In the genomic region with DNA sequence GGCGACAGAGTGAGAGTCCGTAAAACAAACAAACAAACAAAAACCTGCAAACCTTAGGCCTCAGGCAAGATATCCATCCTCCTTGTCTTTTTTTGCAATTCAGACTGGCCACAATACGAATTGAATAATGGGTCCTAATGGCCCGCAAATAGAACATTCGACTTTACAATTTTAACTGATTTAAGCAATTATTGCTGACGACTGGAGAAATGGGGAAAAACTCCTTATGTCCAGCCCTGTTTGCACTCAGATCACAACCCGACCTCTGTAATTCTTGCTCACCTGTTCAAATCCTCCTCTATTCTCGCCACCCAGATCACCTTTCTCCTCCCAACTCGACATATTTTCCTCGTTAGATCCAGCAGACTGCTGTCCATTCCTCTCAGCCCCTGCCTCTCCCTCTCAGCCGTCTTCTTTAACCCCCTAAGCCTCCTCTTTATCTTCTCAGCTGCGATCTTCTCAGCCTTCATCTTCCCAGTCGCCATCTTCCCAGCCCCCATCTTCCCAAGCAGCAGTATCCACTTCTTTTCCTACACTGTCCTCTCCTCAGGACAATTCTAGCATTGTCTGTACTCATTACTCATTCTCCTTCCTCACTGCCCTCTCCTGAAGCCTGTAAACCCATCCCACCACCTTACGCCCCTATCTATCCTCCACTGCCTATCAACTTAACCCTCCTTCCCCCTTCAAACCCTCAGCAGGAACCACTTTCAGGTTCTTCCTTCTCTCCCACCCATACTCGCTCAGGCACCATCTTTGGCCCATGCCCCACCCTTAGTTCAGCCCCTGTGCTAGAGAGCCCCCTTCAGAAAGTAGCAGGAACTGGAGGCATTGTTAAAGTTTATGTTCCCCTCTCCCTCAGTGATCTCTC, we compare ENCODE assay signal across 1 cellular context.
TF ChIP-seq lines count a peak whose summit lies in the region.

No MANE protein-coding gene starts in this region.

TF ChIP-seq in K562, 482 proteins besides CTCF, POLR2A, EP300 and RAD21 (continued from another document and continues in another):
- TF ChIP-seq, protein P1, sequence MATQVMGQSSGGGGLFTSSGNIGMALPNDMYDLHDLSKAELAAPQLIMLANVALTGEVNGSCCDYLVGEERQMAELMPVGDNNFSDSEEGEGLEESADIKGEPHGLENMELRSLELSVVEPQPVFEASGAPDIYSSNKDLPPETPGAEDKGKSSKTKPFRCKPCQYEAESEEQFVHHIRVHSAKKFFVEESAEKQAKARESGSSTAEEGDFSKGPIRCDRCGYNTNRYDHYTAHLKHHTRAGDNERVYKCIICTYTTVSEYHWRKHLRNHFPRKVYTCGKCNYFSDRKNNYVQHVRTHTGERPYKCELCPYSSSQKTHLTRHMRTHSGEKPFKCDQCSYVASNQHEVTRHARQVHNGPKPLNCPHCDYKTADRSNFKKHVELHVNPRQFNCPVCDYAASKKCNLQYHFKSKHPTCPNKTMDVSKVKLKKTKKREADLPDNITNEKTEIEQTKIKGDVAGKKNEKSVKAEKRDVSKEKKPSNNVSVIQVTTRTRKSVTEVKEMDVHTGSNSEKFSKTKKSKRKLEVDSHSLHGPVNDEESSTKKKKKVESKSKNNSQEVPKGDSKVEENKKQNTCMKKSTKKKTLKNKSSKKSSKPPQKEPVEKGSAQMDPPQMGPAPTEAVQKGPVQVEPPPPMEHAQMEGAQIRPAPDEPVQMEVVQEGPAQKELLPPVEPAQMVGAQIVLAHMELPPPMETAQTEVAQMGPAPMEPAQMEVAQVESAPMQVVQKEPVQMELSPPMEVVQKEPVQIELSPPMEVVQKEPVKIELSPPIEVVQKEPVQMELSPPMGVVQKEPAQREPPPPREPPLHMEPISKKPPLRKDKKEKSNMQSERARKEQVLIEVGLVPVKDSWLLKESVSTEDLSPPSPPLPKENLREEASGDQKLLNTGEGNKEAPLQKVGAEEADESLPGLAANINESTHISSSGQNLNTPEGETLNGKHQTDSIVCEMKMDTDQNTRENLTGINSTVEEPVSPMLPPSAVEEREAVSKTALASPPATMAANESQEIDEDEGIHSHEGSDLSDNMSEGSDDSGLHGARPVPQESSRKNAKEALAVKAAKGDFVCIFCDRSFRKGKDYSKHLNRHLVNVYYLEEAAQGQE (CRISPR knock-in tag; IDR thresholded peaks at IDR 0.05; ENCODE audit: low read depth), result no peak
- TF ChIP-seq, protein P2, sequence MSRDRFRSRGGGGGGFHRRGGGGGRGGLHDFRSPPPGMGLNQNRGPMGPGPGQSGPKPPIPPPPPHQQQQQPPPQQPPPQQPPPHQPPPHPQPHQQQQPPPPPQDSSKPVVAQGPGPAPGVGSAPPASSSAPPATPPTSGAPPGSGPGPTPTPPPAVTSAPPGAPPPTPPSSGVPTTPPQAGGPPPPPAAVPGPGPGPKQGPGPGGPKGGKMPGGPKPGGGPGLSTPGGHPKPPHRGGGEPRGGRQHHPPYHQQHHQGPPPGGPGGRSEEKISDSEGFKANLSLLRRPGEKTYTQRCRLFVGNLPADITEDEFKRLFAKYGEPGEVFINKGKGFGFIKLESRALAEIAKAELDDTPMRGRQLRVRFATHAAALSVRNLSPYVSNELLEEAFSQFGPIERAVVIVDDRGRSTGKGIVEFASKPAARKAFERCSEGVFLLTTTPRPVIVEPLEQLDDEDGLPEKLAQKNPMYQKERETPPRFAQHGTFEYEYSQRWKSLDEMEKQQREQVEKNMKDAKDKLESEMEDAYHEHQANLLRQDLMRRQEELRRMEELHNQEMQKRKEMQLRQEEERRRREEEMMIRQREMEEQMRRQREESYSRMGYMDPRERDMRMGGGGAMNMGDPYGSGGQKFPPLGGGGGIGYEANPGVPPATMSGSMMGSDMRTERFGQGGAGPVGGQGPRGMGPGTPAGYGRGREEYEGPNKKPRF (IDR thresholded peaks at IDR 0.05; ENCODE audit: low read depth, low read length), result no peak
- TF ChIP-seq CBX3 (IDR thresholded peaks at IDR 0.05; ENCODE audit: borderline replicate concordance in 1 of 2, low read length in 2 of 2) (no peak), ASH1L (IDR thresholded peaks at IDR 0.05; ENCODE audit: borderline replicate concordance, low read depth, partially characterized antibody) (peak; percentile 43), TARDBP (IDR thresholded peaks at IDR 0.05) (no peak), MEIS2 (IDR thresholded peaks at IDR 0.05; ENCODE audit: partially characterized antibody) (no peak), HMG20B (CRISPR knock-in tag; IDR thresholded peaks at IDR 0.05) (no peak), ZNF785 (CRISPR knock-in tag; IDR thresholded peaks at IDR 0.05) (no peak), MIER1 (IDR thresholded peaks at IDR 0.05; ENCODE audit: low read depth) (0 out of 2 replicates have a peak, but pooled peaks have one; percentile 47), HES1 (IDR thresholded peaks at IDR 0.05; ENCODE audit: low read depth) (0 out of 2 replicates have a peak, but pooled peaks have one; percentile 49), ZFP30 (CRISPR knock-in tag; IDR thresholded peaks at IDR 0.05; ENCODE audit: borderline replicate concordance) (no peak), FOS (IDR thresholded peaks at IDR 0.05; ENCODE audit: extremely low read depth, insufficient read length) (no peak), TEAD4 (IDR thresholded peaks at IDR 0.05; ENCODE audit: low read length) (peak; percentile 15; the same call in 1 of the 2 replicates), TEAD4 (CRISPR knock-in tag; IDR thresholded peaks at IDR 0.05; ENCODE audit: borderline replicate concordance) (no peak), ZNF764 (CRISPR knock-in tag; IDR thresholded peaks at IDR 0.05; ENCODE audit: low read depth) (no peak), SIX5 (IDR thresholded peaks at IDR 0.05; ENCODE audit: borderline replicate concordance in 1 of 2, insufficient read depth in 1 of 2, low read depth in 1 of 2, low read length in 2 of 2) (no peak), SRF (CRISPR knock-in tag; IDR thresholded peaks at IDR 0.05) (no peak), ZFX (CRISPR knock-in tag; IDR thresholded peaks at IDR 0.05) (no peak), ATF7 (IDR thresholded peaks at IDR 0.05) (no peak), MLLT1 (IDR thresholded peaks at IDR 0.05) (peak in 1 of 2 experiments; percentile 97), ARID2 (IDR thresholded peaks at IDR 0.05) (peak; percentile 46; the same call in 1 of the 2 replicates), LCOR (CRISPR knock-in tag; IDR thresholded peaks at IDR 0.05) (0 out of 2 replicates have a peak, but pooled peaks have one; percentile 39), NFE2 (IDR thresholded peaks at IDR 0.05; ENCODE audit: low read depth) (no peak), ARID3A (IDR thresholded peaks at IDR 0.05; ENCODE audit: borderline replicate concordance, low read depth, low read length) (no peak)
- TF ChIP-seq, protein P3, sequence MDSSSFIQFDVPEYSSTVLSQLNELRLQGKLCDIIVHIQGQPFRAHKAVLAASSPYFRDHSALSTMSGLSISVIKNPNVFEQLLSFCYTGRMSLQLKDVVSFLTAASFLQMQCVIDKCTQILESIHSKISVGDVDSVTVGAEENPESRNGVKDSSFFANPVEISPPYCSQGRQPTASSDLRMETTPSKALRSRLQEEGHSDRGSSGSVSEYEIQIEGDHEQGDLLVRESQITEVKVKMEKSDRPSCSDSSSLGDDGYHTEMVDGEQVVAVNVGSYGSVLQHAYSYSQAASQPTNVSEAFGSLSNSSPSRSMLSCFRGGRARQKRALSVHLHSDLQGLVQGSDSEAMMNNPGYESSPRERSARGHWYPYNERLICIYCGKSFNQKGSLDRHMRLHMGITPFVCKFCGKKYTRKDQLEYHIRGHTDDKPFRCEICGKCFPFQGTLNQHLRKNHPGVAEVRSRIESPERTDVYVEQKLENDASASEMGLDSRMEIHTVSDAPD (CRISPR knock-in tag; IDR thresholded peaks at IDR 0.05), result no peak
- TF ChIP-seq, protein P4, sequence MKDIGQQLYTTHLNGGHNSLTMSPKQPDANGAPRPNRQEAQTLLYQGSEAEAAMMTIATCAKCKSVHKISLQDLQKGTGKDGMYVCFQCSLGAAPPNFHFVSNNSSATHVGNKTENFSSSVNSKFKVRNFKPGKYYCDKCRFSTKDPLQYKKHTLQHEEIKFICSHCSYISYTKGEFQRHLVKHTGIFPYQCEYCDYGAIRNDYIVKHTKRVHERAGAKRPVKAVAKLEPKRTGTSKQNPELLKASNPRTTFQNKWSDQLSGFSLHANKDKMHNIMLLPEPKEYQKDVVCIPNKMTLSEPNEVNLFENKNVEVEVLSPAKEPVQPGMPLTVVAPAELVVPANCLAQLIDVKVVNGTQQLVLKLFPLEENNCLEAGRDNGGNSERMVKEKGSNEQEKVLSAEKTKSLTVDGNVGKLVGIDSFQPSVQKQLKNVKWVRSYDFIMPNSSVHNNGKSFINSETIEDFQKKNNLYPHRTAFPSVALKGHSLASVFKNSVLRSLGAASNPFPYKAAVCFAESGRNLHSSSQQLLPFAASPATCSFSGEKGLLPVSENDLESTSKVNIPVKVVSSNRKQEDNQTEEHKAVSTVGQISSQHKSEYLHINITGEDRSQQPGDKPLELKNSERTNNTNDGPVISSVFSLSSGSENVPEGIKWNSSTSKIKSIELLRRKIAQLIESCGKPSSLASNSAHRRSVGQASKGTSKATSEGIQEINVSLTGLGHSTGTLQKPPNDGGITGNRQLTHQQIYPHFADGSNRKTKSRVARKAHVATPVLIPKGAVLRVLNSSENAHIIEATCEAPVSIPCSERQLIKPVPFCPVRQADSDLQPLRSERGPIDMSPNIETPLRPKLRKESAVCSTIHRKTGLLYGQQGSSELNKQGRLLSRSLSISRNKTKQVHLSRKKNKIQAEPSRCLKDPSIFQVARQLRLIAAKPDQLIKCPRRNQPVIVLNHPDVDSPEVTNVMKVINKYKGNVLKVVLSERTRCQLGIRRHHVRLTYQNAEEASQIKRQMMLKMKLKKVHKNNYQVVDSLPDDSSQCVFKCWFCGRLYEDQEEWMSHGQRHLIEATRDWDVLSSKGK (CRISPR knock-in tag; IDR thresholded peaks at IDR 0.05), result no peak
